In the genomic region with DNA sequence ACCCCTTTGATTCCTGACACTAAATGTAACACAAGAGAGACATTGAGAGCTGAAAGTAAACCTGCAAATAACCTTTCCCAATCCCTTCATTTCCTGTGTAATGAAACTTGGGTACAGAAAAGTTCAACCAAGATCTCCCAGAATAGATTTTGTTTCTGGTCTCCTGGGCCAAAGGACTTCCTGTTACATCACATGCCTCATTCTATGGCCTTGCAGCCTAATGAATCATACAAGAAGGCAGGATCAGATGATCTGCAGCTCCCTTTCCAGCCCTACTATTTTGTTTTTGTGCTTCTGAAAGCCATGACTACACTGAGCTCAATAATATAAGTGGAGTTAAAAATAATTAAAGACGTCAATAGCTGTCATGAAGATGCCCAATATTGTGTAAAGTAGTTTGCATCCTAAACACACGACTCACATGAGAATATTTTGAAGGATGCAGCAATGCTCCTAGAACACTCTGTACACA, we compare ENCODE assay signal across 1 cellular context.
A peak's percentile ranks its signal among the peaks of the same experiment; 100 is the strongest.
TF ChIP-seq lines count a peak whose summit lies in the region.

No MANE protein-coding gene starts in this region.

TF ChIP-seq in HepG2, 621 proteins besides CTCF, POLR2A, EP300 and RAD21 (continued from another document):
- TF ChIP-seq ZNF264 (CRISPR knock-in tag; IDR thresholded peaks at IDR 0.05) (no peak), NFKB2 (CRISPR knock-in tag; IDR thresholded peaks at IDR 0.05; ENCODE audit: borderline replicate concordance) (no peak), MIER3 (CRISPR knock-in tag; IDR thresholded peaks at IDR 0.05; ENCODE audit: borderline replicate concordance) (peak; percentile 56; the same call in 1 of the 2 replicates), FOXJ3 (CRISPR knock-in tag; IDR thresholded peaks at IDR 0.05; ENCODE audit: borderline replicate concordance) (peak; percentile 69; the same call in 1 of the 2 replicates), SIN3A (IDR thresholded peaks at IDR 0.05; ENCODE audit: borderline replicate concordance, low read depth, low read length) (no peak), ZNF816 (CRISPR knock-in tag; IDR thresholded peaks at IDR 0.05; ENCODE audit: borderline replicate concordance) (no peak), ZNF576 (CRISPR knock-in tag; IDR thresholded peaks at IDR 0.05) (no peak), ZNF777 (CRISPR knock-in tag; IDR thresholded peaks at IDR 0.05) (no peak), ZKSCAN5 (CRISPR knock-in tag; IDR thresholded peaks at IDR 0.05) (no peak), ETV5 (CRISPR knock-in tag; IDR thresholded peaks at IDR 0.05; ENCODE audit: borderline replicate concordance) (peak; percentile 100), ZNF30 (CRISPR knock-in tag; IDR thresholded peaks at IDR 0.05) (no peak), HNF4G (IDR thresholded peaks at IDR 0.05; ENCODE audit: borderline replicate concordance, low read depth, low read length) (peak; percentile 8; the same call in 1 of the 2 replicates), HNF4G (CRISPR knock-in tag; IDR thresholded peaks at IDR 0.05; ENCODE audit: borderline replicate concordance, low read depth) (no peak), YEATS4 (CRISPR knock-in tag; IDR thresholded peaks at IDR 0.05; ENCODE audit: borderline replicate concordance) (0 out of 2 replicates have a peak, but pooled peaks have one; percentile 32), BCL6 (CRISPR knock-in tag; IDR thresholded peaks at IDR 0.05) (peak; percentile 65)
